ENCODE assay signal across 7 cellular contexts in the genomic region with DNA sequence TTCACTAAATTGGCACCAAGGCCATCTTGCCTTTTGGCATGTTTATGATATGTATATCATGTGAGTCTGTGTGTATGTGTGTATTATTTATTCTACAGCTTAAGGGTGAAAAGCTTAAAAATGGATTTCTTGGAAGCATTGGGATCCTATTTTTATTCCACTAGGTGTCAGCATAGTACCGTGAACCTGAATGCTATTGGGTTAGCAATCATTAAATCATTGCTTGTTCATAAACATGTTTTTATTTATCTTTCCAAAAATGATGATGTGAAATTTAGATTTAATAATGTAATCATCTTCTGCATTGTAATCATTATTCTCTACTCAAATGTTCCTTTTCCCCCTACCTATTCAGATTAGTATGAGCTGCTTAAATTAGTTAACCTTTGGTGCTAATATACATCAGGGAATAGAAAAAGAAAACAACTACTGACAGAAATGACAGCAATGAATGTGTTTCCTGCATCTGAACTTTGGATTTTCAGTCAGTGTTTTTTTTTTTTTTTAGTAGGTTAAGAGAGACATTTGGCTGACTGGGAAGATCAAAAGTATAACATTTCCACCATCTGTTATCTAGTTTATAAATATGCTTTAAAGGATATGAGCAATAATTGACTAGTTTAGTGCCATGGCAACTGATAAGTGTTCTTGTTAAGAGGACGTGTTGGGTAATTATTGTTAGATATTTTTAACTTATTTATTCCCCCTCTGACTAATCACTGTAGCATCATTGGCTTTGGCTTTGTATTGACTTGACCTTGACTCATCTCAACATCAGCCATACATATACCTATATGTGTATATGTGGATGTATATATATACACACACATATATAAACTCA. TPM values are rescaled to one million over a fixed set of nuclear protein-coding genes. Genes with fewer than 3 reads are reported as not detected.
A peak's percentile ranks its signal among the peaks of the same experiment; 100 is the strongest.
DNase-seq lines count a peak whose midpoint lies in the region; ATAC-seq, FAIRE-seq and TF ChIP-seq lines count a peak whose summit lies in the region.

No MANE protein-coding gene starts in this region.

- peak; percentile 54 for ATAC-seq in HG02623 (IDR thresholded peaks at IDR 0.05; ENCODE audit: unreplicated experiment)
- ATAC-seq in GM21447 (IDR thresholded peaks at IDR 0.05; ENCODE audit: unreplicated experiment) = no peak

- TF ChIP-seq CTCF in choroid plexus epithelial cell (conservative IDR thresholded peaks at IDR 0.05; ENCODE audit: low read depth, low read length) = peak; percentile 66

- no peak overlapping the region for H3K4me3 ChIP-seq in choroid plexus epithelial cell (ENCODE audit: low read depth, low read length)

- no peak for DNase-seq in GM12891 (ENCODE audit: insufficient read length, low spot score)
- peak; percentile 35 for DNase-seq in NCI-H345 (lab: John Stamatoyannopoulos, UW)
- DNase-seq in choroid plexus epithelial cell (ENCODE audit: low read depth) = peak; percentile 69
- peak; percentile 57 for DNase-seq in medulla oblongata (ENCODE audit: extremely low spot score)
- DNase-seq in GM19239 (ENCODE audit: insufficient read length, low spot score) = no peak

- FAIRE-seq in GM12891 (lab: Jason Lieb, UNC) = peak; percentile 59
- FAIRE-seq in GM19239 (lab: Jason Lieb, UNC) = no peak

- no peak for TF ChIP-seq POLR2A in GM12891 (IDR thresholded peaks at IDR 0.05; ENCODE audit: low read depth, low read length)

TF ChIP-seq in GM12891, 5 proteins besides CTCF, POLR2A, EP300 and RAD21:
- TF ChIP-seq POU2F2 (IDR thresholded peaks at IDR 0.05; ENCODE audit: low read depth, low read length) (no peak), SPI1 (IDR thresholded peaks at IDR 0.05; ENCODE audit: low read depth, low read length) (no peak), POLR2AphosphoS5 (IDR thresholded peaks at IDR 0.05; ENCODE audit: low read depth, low read length) (no peak), TAF1 (IDR thresholded peaks at IDR 0.05; ENCODE audit: low read depth, low read length) (no peak), PAX5 (IDR thresholded peaks at IDR 0.05; ENCODE audit: insufficient read depth, low read length, severe bottlenecking) (no peak)

RNA-seq across cellular contexts. Expression of a gene that starts 14.1 kb away (rescaled TPM):
- polyA plus RNA-seq in GM12891 (2012; ENCODE audit: low read depth, missing spikeins) = not detected

Comparison
In these comparisons a context has a peak if more than half of its experiments do, and no peak if none do; other contexts are left out.
1. DNase-seq: peak in NCI-H345 (single experiment), choroid plexus epithelial cell (single experiment) and medulla oblongata (single experiment); none in GM12891 (single experiment) and GM19239 (single experiment).